In genomic region chr4:39976945-39977488, GRCh38 we compare ENCODE assay signal across 8 cellular contexts. TPM values are rescaled to one million over a fixed set of nuclear protein-coding genes. Genes with fewer than 3 reads are reported as not detected.
DNase-seq lines count a peak whose midpoint lies in the region; ATAC-seq and TF ChIP-seq lines count a peak whose summit lies in the region.

No MANE protein-coding gene starts in this region.

- 7% methylated on average over 3 of the region's 54 CpGs for WGBS in right lobe of liver (ENCODE audit: insufficient coverage, low coverage, low lambda C conversion rate, missing lambda C conversion rate)

- no peaks in the 10 kb centered on the region for H3K9me3 ChIP-seq in right lobe of liver

- H3K27ac ChIP-seq in coronary artery: peak overlapping the region; percentile 90 to 97
- H3K27ac ChIP-seq in right lobe of liver: peak overlapping the region; percentile 80 to 92 (median 86)

- TF ChIP-seq POLR2A in right lobe of liver (IDR thresholded peaks at IDR 0.05): no peak

- peaks cover 0 to 10% (median 0%) of the 10 kb centered on the region in 4 donors for H3K36me3 ChIP-seq in right lobe of liver

- peak; percentile 25 for ATAC-seq in GM21529 (IDR thresholded peaks at IDR 0.05; ENCODE audit: unreplicated experiment)
- ATAC-seq in right lobe of liver: peak; percentile 23 to 34 (median 32)

- H3K4me1 ChIP-seq in right lobe of liver: peaks cover 0 to 39% (median 16%) of the 10 kb centered on the region in 4 donors

- H3K4me3 ChIP-seq in coronary artery (peak overlapping the region; percentile 98), right lobe of liver (peak overlapping the region; percentile 90 to 99 (median 90))

- no peaks in the 10 kb centered on the region for H3K27me3 ChIP-seq in right lobe of liver

- peak; percentile 17 for DNase-seq in DMS53 treated with DMSO at 0.1 percent for 48 hours (lab: John Stamatoyannopoulos, UW; ENCODE audit: unreplicated experiment)
- DNase-seq in HuH-7.5 (ENCODE audit: low spot score): peak; percentile 18
- peak; percentile 32 for DNase-seq in activated CD4-positive, alpha-beta T cell treated with anti-CD3 and anti-CD28 coated beads for 1 hour
- peak; percentile 81 for DNase-seq in coronary artery (ENCODE audit: low spot score)
- DNase-seq in right lobe of liver: peak; percentile 65 to 73 (median 69)
- peak; percentile 5 to 31 (median 16) for DNase-seq in stimulated activated CD4-positive, alpha-beta T cell treated with anti-CD3 and anti-CD28 coated beads, TNF-alpha, amount 100 ng/mL, for 1 hour (ENCODE audit: low read depth in 3 of 3, low spot score in 1 of 3)
- DNase-seq in DMS79 (lab: John Stamatoyannopoulos, UW): no peak

- intact Hi-C loops in right lobe of liver (cut with DNase I): loop anchor here (10.0 kb wide), 1 partner anchor 272 kb away; no protein-coding TSS in a partner anchor

- TF ChIP-seq CTCF in coronary artery (IDR thresholded peaks at IDR 0.05) (no peak), right lobe of liver (IDR thresholded peaks at IDR 0.05) (no peak)

RNA-seq across cellular contexts. Expression of gene PDS5A, which starts 0.7 kb away (rescaled TPM):
- total RNA-seq in right lobe of liver: 10 to 100 TPM; 28.0 to 45.7 (median 33.2) TPM
